ENCODE assay signal across 1 cellular context in the genomic region with DNA sequence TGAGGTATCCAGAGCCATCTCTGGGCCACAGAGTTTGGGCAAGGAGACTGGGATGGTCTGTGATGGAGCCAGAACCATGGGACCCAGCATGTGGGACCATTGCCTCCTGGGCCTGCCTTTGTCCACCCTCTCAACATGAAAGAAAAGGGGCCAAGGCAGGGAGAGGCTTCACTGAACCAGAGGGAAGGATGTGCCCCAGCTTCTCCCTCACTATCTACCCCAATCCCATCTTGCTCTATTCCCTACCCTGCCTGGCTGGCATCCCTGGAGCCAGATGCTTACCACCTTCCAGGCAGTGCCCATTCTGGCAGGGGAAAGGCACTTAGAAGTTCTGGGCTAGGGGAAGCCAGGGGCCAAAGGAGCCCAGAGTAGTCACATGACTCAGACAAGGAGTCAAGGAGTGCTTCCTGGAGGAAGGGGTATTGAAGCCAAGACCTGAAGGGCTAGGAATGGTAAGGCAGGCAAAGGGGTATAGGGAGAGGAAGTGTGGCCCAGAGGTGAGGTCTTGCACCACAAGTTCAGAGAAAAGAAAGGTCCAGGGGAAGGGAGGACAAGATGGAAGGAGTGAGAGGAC.
TF ChIP-seq lines count a peak whose summit lies in the region.

No MANE protein-coding gene starts in this region.

TF ChIP-seq in endothelial cell of umbilical vein, 7 proteins besides CTCF, POLR2A, EP300 and RAD21:
- TF ChIP-seq, protein P1, sequence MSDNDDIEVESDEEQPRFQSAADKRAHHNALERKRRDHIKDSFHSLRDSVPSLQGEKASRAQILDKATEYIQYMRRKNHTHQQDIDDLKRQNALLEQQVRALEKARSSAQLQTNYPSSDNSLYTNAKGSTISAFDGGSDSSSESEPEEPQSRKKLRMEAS (IDR thresholded peaks at IDR 0.05; ENCODE audit: insufficient read depth, insufficient read length) = no peak
- TF ChIP-seq JUN (IDR thresholded peaks at IDR 0.05; ENCODE audit: borderline replicate concordance, insufficient read depth, insufficient read length, low read depth) (no peak), MYC (IDR thresholded peaks at IDR 0.05; ENCODE audit: low read depth, low read length) (no peak), EZH2 (IDR thresholded peaks at IDR 0.05; ENCODE audit: borderline replicate concordance, low read depth, low read length, severe bottlenecking) (no peak), GATA2 (IDR thresholded peaks at IDR 0.05; ENCODE audit: insufficient read depth, insufficient read length, low read depth, low read length) (no peak), POLR2AphosphoS5 (IDR thresholded peaks at IDR 0.05; ENCODE audit: insufficient read depth, low read depth, low read length) (no peak), FOS (IDR thresholded peaks at IDR 0.05; ENCODE audit: borderline replicate concordance, insufficient read depth, low read length) (no peak)
